ENCODE assay signal across 1 cellular context in the genomic region with DNA sequence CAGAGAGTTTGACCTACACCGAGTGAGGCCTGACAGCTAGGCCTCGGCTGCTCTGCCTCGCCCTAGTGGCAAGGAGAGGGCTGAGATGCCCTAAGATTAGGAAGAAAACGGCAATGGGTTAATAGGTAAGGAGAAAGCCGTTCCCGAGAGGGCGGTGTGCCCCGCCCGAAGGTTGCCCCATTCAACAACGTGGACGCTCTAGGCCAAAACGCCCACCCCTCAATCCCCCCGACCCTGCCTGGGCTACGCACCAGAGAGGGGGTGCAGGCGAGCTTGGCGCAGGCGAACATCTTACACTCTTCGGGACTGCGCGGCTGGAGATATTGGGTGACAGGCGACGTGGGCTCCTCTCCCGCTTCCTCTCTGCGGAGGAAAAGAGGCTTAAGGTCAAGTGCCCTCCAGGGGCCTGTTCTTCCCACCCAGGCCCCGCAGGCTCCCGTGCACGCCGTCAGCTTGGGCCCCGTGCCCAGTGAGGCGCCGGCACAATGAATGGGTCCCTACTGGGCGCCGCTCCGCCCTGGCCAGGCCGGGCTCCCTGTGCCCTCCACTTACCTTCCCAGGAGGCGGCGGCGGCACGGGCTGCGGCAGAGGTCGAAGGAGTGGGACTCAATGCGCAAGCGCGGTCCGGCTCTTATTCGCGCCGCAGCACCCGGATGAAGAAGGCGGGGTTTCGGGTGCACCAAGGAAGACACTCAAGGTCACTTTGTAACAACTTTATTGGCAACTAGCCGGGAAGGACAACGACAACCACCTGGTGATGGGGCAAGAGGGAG.
TF ChIP-seq lines count a peak whose summit lies in the region.

A gene (minus strand): TSS at position 607 of the 773 bp plus-strand sequence. CDS start 317 bp downstream, at position 290.

TF ChIP-seq in K562, 482 proteins besides CTCF, POLR2A, EP300 and RAD21 (continued from another document and continues in another):
- TF ChIP-seq, protein P1, sequence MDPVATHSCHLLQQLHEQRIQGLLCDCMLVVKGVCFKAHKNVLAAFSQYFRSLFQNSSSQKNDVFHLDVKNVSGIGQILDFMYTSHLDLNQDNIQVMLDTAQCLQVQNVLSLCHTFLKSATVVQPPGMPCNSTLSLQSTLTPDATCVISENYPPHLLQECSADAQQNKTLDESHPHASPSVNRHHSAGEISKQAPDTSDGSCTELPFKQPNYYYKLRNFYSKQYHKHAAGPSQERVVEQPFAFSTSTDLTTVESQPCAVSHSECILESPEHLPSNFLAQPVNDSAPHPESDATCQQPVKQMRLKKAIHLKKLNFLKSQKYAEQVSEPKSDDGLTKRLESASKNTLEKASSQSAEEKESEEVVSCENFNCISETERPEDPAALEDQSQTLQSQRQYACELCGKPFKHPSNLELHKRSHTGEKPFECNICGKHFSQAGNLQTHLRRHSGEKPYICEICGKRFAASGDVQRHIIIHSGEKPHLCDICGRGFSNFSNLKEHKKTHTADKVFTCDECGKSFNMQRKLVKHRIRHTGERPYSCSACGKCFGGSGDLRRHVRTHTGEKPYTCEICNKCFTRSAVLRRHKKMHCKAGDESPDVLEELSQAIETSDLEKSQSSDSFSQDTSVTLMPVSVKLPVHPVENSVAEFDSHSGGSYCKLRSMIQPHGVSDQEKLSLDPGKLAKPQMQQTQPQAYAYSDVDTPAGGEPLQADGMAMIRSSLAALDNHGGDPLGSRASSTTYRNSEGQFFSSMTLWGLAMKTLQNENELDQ (CRISPR knock-in tag; IDR thresholded peaks at IDR 0.05; ENCODE audit: borderline replicate concordance): no peak
- TF ChIP-seq ZNF764 (CRISPR knock-in tag; IDR thresholded peaks at IDR 0.05; ENCODE audit: low read depth) (no peak), ESRRA (IDR thresholded peaks at IDR 0.05; ENCODE audit: borderline replicate concordance, low read depth) (peak; percentile 100), SIN3A (IDR thresholded peaks at IDR 0.05; ENCODE audit: borderline replicate concordance in 2 of 2, control insufficient read depth in 1 of 2, low read depth in 2 of 2, low read length in 2 of 2) (peak; percentile 37 to 73; a peak in 3 of 4 replicates), ZNF717 (CRISPR knock-in tag; IDR thresholded peaks at IDR 0.05) (no peak), DIDO1 (tag; IDR thresholded peaks at IDR 0.05; ENCODE audit: low read depth) (peak; percentile 86), CHD2 (IDR thresholded peaks at IDR 0.05; ENCODE audit: low read depth, low read length) (no peak), ARHGAP35 (IDR thresholded peaks at IDR 0.05; ENCODE audit: partially characterized antibody) (no peak), MYNN (IDR thresholded peaks at IDR 0.05) (peak; percentile 89), MYNN (CRISPR knock-in tag; IDR thresholded peaks at IDR 0.05) (no peak), SREBF1 (IDR thresholded peaks at IDR 0.05; ENCODE audit: borderline replicate concordance, low read depth, low read length) (no peak), RBBP5 (IDR thresholded peaks at IDR 0.05; ENCODE audit: borderline replicate concordance, insufficient read depth, low read length, poor library complexity, severe bottlenecking) (peak; percentile 79), PURB (CRISPR knock-in tag; IDR thresholded peaks at IDR 0.05; ENCODE audit: low read depth) (no peak), FOXJ3 (CRISPR knock-in tag; IDR thresholded peaks at IDR 0.05) (no peak), RFX7 (CRISPR knock-in tag; IDR thresholded peaks at IDR 0.05) (no peak), ZNF384 (IDR thresholded peaks at IDR 0.05; ENCODE audit: low read depth, low read length) (peak; percentile 83), TAF1 (IDR thresholded peaks at IDR 0.05; ENCODE audit: control insufficient read depth, extremely low read depth, insufficient read depth, low read length, severe bottlenecking) (peak; percentile 98), SNIP1 (IDR thresholded peaks at IDR 0.05; ENCODE audit: low read depth) (peak; percentile 71; the same call in 1 of the 2 replicates), C11orf30 (IDR thresholded peaks at IDR 0.05; ENCODE audit: low read depth) (peak; percentile 38; the same call in 1 of the 2 replicates), SRSF7 (optimal IDR thresholded peaks at IDR 0.05; ENCODE audit: low read depth, low read length) (no peak), CAMTA2 (CRISPR knock-in tag; conservative IDR thresholded peaks at IDR 0.05) (no peak), ZNF408 (CRISPR knock-in tag; IDR thresholded peaks at IDR 0.05; ENCODE audit: low read depth) (no peak), HDAC1 (IDR thresholded peaks at IDR 0.05) (peak in 1 of 2 experiments; percentile 48; a peak in 1 of 4 replicates), U2AF1 (optimal IDR thresholded peaks at IDR 0.05; ENCODE audit: low read depth, low read length) (no peak), ILK (tag; IDR thresholded peaks at IDR 0.05; ENCODE audit: borderline replicate concordance, low read depth) (no peak), SMARCE1 (IDR thresholded peaks at IDR 0.05) (0 out of 2 replicates have a peak, but pooled peaks have one; percentile 45), ZKSCAN1 (IDR thresholded peaks at IDR 0.05; ENCODE audit: low read depth, low read length) (peak; percentile 97), KDM5B (IDR thresholded peaks at IDR 0.05; ENCODE audit: insufficient replicate concordance, low read depth, low read length) (peak; percentile 70), RAD51 (IDR thresholded peaks at IDR 0.05; ENCODE audit: borderline replicate concordance, low read depth) (peak; percentile 22; the same call in 1 of the 2 replicates), EWSR1 (IDR thresholded peaks at IDR 0.05; ENCODE audit: borderline replicate concordance, low read depth, partially characterized antibody) (no peak), HNRNPUL1 (IDR thresholded peaks at IDR 0.05; ENCODE audit: low read length) (no peak), RFX1 (IDR thresholded peaks at IDR 0.05) (no peak), NEUROD1 (IDR thresholded peaks at IDR 0.05; ENCODE audit: borderline replicate concordance, low read depth, low read length, partially characterized antibody) (peak; percentile 72), ATF7 (IDR thresholded peaks at IDR 0.05) (peak; percentile 74), LARP7 (IDR thresholded peaks at IDR 0.05) (no peak), LEF1 (IDR thresholded peaks at IDR 0.05) (no peak; the same call in 1 of the 2 replicates), YBX1 (IDR thresholded peaks at IDR 0.05) (no peak), RBFOX2 (IDR thresholded peaks at IDR 0.05; ENCODE audit: low read depth, low read length) (peak; percentile 97), CBX5 (IDR thresholded peaks at IDR 0.05; ENCODE audit: borderline replicate concordance, low read depth) (0 out of 2 replicates have a peak, but pooled peaks have one; percentile 58), NFRKB (IDR thresholded peaks at IDR 0.05; ENCODE audit: low read depth) (peak; percentile 98), CTBP1 (IDR thresholded peaks at IDR 0.05; ENCODE audit: borderline replicate concordance) (peak; percentile 79), TAF15 (IDR thresholded peaks at IDR 0.05; ENCODE audit: low read depth, low read length) (no peak), GABPB1 (CRISPR knock-in tag; IDR thresholded peaks at IDR 0.05) (peak; percentile 75), KLF10 (CRISPR knock-in tag; IDR thresholded peaks at IDR 0.05) (no peak), CEBPG (CRISPR knock-in tag; IDR thresholded peaks at IDR 0.05) (0 out of 2 replicates have a peak, but pooled peaks have one; percentile 53), CEBPG (tag; conservative IDR thresholded peaks at IDR 0.05 in 1 of 2, IDR thresholded peaks at IDR 0.05 in 1 of 2) (no peak; a peak in 1 of 4 replicates), PHF21A (IDR thresholded peaks at IDR 0.05; ENCODE audit: borderline replicate concordance, low read depth) (peak; percentile 70; the same call in 1 of the 2 replicates)
- TF ChIP-seq, protein P2, sequence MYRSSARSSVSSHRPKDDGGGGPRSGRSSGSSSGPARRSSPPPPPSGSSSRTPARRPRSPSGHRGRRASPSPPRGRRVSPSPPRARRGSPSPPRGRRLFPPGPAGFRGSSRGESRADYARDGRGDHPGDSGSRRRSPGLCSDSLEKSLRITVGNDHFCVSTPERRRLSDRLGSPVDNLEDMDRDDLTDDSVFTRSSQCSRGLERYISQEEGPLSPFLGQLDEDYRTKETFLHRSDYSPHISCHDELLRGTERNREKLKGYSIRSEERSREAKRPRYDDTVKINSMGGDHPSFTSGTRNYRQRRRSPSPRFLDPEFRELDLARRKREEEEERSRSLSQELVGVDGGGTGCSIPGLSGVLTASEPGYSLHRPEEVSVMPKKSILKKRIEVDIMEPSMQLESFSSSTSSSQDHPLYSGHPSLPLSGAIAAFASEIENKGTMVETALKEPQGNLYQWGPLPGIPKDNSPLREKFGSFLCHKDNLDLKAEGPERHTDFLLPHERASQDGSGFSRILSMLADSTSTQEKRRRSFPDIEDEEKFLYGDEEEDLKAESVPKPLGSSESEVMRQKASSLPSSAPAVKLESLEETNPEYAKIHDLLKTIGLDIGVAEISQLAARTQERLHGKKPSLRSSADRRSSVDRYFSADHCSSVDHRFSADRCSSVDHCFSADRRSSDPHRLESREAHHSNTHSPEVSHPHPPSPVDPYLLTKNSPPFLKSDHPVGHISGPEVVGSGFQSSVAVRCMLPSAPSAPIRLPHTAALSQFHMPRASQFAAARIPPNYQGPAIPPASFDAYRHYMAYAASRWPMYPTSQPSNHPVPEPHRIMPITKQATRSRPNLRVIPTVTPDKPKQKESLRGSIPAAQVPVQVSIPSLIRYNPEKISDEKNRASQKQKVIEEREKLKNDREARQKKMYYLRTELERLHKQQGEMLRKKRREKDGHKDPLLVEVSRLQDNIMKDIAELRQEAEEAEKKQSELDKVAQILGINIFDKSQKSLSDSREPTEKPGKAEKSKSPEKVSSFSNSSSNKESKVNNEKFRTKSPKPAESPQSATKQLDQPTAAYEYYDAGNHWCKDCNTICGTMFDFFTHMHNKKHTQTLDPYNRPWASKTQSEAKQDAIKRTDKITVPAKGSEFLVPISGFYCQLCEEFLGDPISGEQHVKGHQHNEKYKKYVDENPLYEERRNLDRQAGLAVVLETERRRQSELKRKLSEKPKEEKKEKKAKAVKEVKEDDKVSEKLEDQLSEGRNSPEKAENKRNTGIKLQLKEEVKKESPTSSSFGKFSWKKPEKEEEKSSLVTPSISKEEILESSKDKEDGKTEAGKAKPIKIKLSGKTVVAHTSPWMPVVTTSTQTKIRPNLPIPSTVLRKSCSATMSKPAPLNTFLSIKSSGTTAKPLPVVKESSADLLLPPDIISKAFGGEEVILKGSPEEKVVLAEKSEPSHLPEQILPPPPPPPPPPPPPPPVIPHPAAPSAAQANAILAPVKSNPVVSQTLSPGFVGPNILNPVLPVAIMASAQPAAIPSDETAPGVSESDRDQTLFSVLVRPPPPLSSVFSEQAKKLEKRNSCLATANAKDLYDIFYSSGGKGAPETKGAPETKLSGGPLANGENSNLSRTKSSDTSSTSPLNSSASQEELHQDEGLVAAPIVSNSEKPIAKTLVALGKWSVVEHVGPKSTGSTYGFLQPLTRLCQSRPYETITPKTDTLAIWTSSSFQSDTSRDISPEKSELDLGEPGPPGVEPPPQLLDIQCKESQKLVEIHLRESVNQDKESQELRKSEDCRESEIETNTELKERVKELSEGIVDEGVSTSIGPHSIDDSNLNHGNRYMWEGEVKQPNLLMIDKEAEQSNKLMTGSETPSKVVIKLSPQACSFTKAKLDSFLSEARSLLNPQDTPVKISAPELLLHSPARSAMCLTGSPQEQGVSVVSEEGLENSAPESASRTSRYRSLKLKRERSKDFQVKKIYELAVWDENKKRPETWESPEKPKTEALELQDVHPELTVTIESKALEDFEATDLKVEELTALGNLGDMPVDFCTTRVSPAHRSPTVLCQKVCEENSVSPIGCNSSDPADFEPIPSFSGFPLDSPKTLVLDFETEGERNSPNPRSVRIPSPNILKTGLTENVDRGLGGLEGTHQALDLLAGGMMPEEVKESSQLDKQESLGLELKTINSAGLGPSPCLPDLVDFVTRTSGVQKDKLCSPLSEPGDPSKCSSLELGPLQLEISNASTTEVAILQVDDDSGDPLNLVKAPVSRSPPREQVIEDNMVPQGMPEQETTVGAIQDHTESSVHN (IDR thresholded peaks at IDR 0.05; ENCODE audit: borderline replicate concordance in 1 of 2, low read depth in 1 of 2): peak in 1 of 2 experiments; percentile 72; a peak in 1 of 4 replicates
- TF ChIP-seq, protein P3, sequence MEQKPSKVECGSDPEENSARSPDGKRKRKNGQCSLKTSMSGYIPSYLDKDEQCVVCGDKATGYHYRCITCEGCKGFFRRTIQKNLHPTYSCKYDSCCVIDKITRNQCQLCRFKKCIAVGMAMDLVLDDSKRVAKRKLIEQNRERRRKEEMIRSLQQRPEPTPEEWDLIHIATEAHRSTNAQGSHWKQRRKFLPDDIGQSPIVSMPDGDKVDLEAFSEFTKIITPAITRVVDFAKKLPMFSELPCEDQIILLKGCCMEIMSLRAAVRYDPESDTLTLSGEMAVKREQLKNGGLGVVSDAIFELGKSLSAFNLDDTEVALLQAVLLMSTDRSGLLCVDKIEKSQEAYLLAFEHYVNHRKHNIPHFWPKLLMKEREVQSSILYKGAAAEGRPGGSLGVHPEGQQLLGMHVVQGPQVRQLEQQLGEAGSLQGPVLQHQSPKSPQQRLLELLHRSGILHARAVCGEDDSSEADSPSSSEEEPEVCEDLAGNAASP (IDR thresholded peaks at IDR 0.05): peak; percentile 78; the same call in 1 of the 2 replicates
- TF ChIP-seq, protein P4, sequence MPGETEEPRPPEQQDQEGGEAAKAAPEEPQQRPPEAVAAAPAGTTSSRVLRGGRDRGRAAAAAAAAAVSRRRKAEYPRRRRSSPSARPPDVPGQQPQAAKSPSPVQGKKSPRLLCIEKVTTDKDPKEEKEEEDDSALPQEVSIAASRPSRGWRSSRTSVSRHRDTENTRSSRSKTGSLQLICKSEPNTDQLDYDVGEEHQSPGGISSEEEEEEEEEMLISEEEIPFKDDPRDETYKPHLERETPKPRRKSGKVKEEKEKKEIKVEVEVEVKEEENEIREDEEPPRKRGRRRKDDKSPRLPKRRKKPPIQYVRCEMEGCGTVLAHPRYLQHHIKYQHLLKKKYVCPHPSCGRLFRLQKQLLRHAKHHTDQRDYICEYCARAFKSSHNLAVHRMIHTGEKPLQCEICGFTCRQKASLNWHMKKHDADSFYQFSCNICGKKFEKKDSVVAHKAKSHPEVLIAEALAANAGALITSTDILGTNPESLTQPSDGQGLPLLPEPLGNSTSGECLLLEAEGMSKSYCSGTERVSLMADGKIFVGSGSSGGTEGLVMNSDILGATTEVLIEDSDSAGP (CRISPR knock-in tag; IDR thresholded peaks at IDR 0.05): 0 out of 2 replicates have a peak, but pooled peaks have one; percentile 26
- TF ChIP-seq, protein P5, sequence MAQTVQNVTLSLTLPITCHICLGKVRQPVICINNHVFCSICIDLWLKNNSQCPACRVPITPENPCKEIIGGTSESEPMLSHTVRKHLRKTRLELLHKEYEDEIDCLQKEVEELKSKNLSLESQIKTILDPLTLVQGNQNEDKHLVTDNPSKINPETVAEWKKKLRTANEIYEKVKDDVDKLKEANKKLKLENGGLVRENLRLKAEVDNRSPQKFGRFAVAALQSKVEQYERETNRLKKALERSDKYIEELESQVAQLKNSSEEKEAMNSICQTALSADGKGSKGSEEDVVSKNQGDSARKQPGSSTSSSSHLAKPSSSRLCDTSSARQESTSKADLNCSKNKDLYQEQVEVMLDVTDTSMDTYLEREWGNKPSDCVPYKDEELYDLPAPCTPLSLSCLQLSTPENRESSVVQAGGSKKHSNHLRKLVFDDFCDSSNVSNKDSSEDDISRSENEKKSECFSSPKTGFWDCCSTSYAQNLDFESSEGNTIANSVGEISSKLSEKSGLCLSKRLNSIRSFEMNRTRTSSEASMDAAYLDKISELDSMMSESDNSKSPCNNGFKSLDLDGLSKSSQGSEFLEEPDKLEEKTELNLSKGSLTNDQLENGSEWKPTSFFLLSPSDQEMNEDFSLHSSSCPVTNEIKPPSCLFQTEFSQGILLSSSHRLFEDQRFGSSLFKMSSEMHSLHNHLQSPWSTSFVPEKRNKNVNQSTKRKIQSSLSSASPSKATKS (CRISPR knock-in tag; IDR thresholded peaks at IDR 0.05): no peak
